12 cellular contexts compared by ENCODE assay signal in genomic region chr20:10505320-10506226, GRCh38.
DNase-seq lines count a peak whose midpoint lies in the region; ATAC-seq and TF ChIP-seq lines count a peak whose summit lies in the region.
"Had no signal": no experiment of that assay in that cellular context is flagged by ENCODE, and none has a peak within 500 bp of the region (broad histone marks: within the 10 kb centered on the region; RNA-seq: fewer than 3 reads in every experiment).

No MANE protein-coding gene starts in this region.

- no peak for TF ChIP-seq POLR2A in NB4 (IDR thresholded peaks at IDR 0.05; ENCODE audit: extremely low read depth, insufficient read length)

- H3K27ac Mint-ChIP-seq in T-helper 2 cell treated with Interferon-gamma antibody and Interleukin-4, amounts not matched to agents 5 μg/mL and 100 μg/mL, for 36 hours: no peak overlapping the region

- H3K27me3 Mint-ChIP-seq in T-helper 2 cell treated with Interferon-gamma antibody and Interleukin-4, amounts not matched to agents 5 μg/mL and 100 μg/mL, for 36 hours (ENCODE audit: low read depth): no peaks in the 10 kb centered on the region
- H3K27me3 Mint-ChIP-seq: brain had no signal

- no peaks in the 10 kb centered on the region for H3K36me3 ChIP-seq in left lung
- H3K36me3 ChIP-seq in thymus (ENCODE audit: control insufficient read depth, insufficient read depth): no peaks in the 10 kb centered on the region

- peak; percentile 96 for DNase-seq in NB4 (ENCODE audit: low read depth)
- peak; percentile 47 to 61 for DNase-seq in cardiac fibroblast (ENCODE audit: low read depth in 2 of 2)
- DNase-seq in left lung: no peak
- no peak for DNase-seq in T-helper 2 cell treated with Interferon-gamma antibody and Interleukin-4, amounts not matched to agents 5 μg/mL and 100 μg/mL, for 36 hours (ENCODE audit: low spot score)
- DNase-seq in NCI-H345 treated with DMSO at 0.1 percent for 48 hours (lab: John Stamatoyannopoulos, UW; ENCODE audit: unreplicated experiment): no peak
- DNase-seq in epidermal melanocyte (ENCODE audit: insufficient read length, low spot score): no peak
- DNase-seq: Karpas-422, retina had no signal

- intact Hi-C loops in left lung (cut with DNase I): no loop called here

- H3K9me3 ChIP-seq in left lung (no peaks in the 10 kb centered on the region), thymus (ENCODE audit: control insufficient read depth) (no peaks in the 10 kb centered on the region)

- no peaks in the 10 kb centered on the region for H3K9me3 Mint-ChIP-seq in T-helper 2 cell treated with Interferon-gamma antibody and Interleukin-4, amounts not matched to agents 5 μg/mL and 100 μg/mL, for 36 hours
- H3K9me3 Mint-ChIP-seq: brain had no signal

- 83% methylated on average over 8 of the region's 8 CpGs for WGBS in thymus

- H3K4me3 ChIP-seq in NB4 (ENCODE audit: low read depth, low read length): peak overlapping the region; percentile 44
- no peak overlapping the region for H3K4me3 ChIP-seq in cardiac fibroblast (replicated peaks in 1 of 2; ENCODE audit: low read depth in 2 of 2, low read length in 2 of 2)
- H3K4me3 ChIP-seq in left lung: no peak overlapping the region
- H3K4me3 ChIP-seq in thymus (ENCODE audit: low read length): no peak overlapping the region

- no peaks in the 10 kb centered on the region for H3K27me3 ChIP-seq in left lung
- H3K27me3 ChIP-seq in thymus (ENCODE audit: control insufficient read depth, insufficient read depth): no peaks in the 10 kb centered on the region

- H3K4me1 Mint-ChIP-seq in T-helper 2 cell treated with Interferon-gamma antibody and Interleukin-4, amounts not matched to agents 5 μg/mL and 100 μg/mL, for 36 hours (ENCODE audit: low read depth): peaks cover 48% of the 10 kb centered on the region

- H3K27ac ChIP-seq in left lung (peak overlapping the region; percentile 49 to 84), thymus (ENCODE audit: low read depth) (peak overlapping the region; percentile 61)

- peaks cover 22 to 68% of the 10 kb centered on the region in 2 donors for H3K4me1 ChIP-seq in left lung
- peaks cover 5% of the 10 kb centered on the region for H3K4me1 ChIP-seq in thymus (ENCODE audit: control insufficient read depth, insufficient read depth, low read length)

- peaks cover 1% of the 10 kb centered on the region for H3K36me3 Mint-ChIP-seq in T-helper 2 cell treated with Interferon-gamma antibody and Interleukin-4, amounts not matched to agents 5 μg/mL and 100 μg/mL, for 36 hours (ENCODE audit: low read depth)
- H3K36me3 Mint-ChIP-seq: brain had no signal

- ATAC-seq in left lung (peak; percentile 81), GM21515 (IDR thresholded peaks at IDR 0.05; ENCODE audit: unreplicated experiment) (no peak)
- ATAC-seq: Panc1 had no signal

- TF ChIP-seq CTCF in NB4 (IDR thresholded peaks at IDR 0.05; ENCODE audit: low read depth, low read length) (no peak), cardiac fibroblast (IDR thresholded peaks at IDR 0.05; ENCODE audit: low read depth, low read length) (no peak), left lung (IDR thresholded peaks at IDR 0.05) (no peak)

- no peak overlapping the region for H3K4me3 Mint-ChIP-seq in T-helper 2 cell treated with Interferon-gamma antibody and Interleukin-4, amounts not matched to agents 5 μg/mL and 100 μg/mL, for 36 hours

Comparison
In these comparisons a context has a peak if more than half of its experiments do, and no peak if none do; other contexts are left out.
1. DNase-seq: peak in NB4 (single experiment) and cardiac fibroblast (2 of 2); none in left lung (0 of 2), T-helper 2 cell treated with Interferon-gamma antibody and Interleukin-4, amounts not matched to agents 5 μg/mL and 100 μg/mL, for 36 hours (single experiment), NCI-H345 treated with DMSO at 0.1 percent for 48 hours (single experiment) and epidermal melanocyte (single experiment).